ENCODE assay signal across 21 cellular contexts in genomic region chr11:19378814-19379213, GRCh38.
DNase-seq lines count a peak whose midpoint lies in the region; ATAC-seq, FAIRE-seq and TF ChIP-seq lines count a peak whose summit lies in the region.
"Had no signal": no experiment of that assay in that cellular context is flagged by ENCODE, and none has a peak within 500 bp of the region (broad histone marks: within the 10 kb centered on the region; RNA-seq: fewer than 3 reads in every experiment).

No MANE protein-coding gene starts in this region.

- peak overlapping the region; percentile 38 for H3K27ac Mint-ChIP-seq in central memory CD8-positive, alpha-beta T cell (ENCODE audit: low read depth)
- H3K27ac Mint-ChIP-seq: CD14-positive monocyte had no signal

- H3K9me3 ChIP-seq in mesenchymal stem cell (ENCODE audit: control insufficient read depth, low read length) = no peaks in the 10 kb centered on the region
- H3K9me3 ChIP-seq: A549, HAP-1, Peyer's patch had no signal

- H2AFZ ChIP-seq in mesenchymal stem cell (ENCODE audit: low read depth, low read length) = no peak overlapping the region

- no peak overlapping the region for H3K4me2 ChIP-seq in mesenchymal stem cell (ENCODE audit: low read length, poor library complexity, severe bottlenecking)
- H3K4me2 ChIP-seq: A549 had no signal

- no peaks in the 10 kb centered on the region for H3K9me3 Mint-ChIP-seq in central memory CD8-positive, alpha-beta T cell

- FAIRE-seq in GM12892 (lab: Jason Lieb, UNC) = no peak
- FAIRE-seq: A549 had no signal

- peak; percentile 55 for DNase-seq in AG10803 (ENCODE audit: low read depth)
- peak; percentile 34 for DNase-seq in HCEC 1CT
- no peak for DNase-seq in central memory CD8-positive, alpha-beta T cell (ENCODE audit: low spot score in 2 of 2)
- no peak for DNase-seq in mesenchymal stem cell
- no peak for DNase-seq in NCI-H2029 (lab: John Stamatoyannopoulos, UW)
- no peak for DNase-seq in NCI-H187 treated with DMSO at 0.1 percent for 48 hours (lab: John Stamatoyannopoulos, UW)
- DNase-seq in GM12892 (ENCODE audit: insufficient read length) = no peak
- DNase-seq: DMS79; KG1; NCI-H1048; NCI-H1436; NCI-H2029 treated with DMSO at 0.1 percent for 48 hours; NCI-H748 treated with DMSO at 0.1 percent for 48 hours; NK-92 treated with Interleukin-12 subunit alpha and Interleukin-12 subunit beta, amount 100 ng/mL, for 24 hours; Peyer's patch had no signal

- H4K91ac ChIP-seq in mesenchymal stem cell (ENCODE audit: low read length) = peak overlapping the region; percentile 34

- peak overlapping the region; percentile 1 to 71 for H3K4ac ChIP-seq in mesenchymal stem cell (ENCODE audit: low read depth in 1 of 2, low read length in 2 of 2)

- H4K8ac ChIP-seq in mesenchymal stem cell (ENCODE audit: low read length) = no peak overlapping the region

- H3K4me1 ChIP-seq in mesenchymal stem cell (ENCODE audit: control insufficient read depth, insufficient read depth, low read depth, low read length) = peaks cover 3% of the 10 kb centered on the region
- H3K4me1 ChIP-seq: HAP-1, Peyer's patch had no signal

- ATAC-seq in central memory CD8-positive, alpha-beta T cell (replicated peaks; ENCODE audit: extremely low read depth, poor library complexity, severe bottlenecking) = no peak
- no peak for ATAC-seq in HG03175 (IDR thresholded peaks at IDR 0.05; ENCODE audit: unreplicated experiment)
- ATAC-seq: A549, Right ventricle myocardium inferior had no signal

- peak overlapping the region; percentile 6 for H3K9ac ChIP-seq in mesenchymal stem cell (ENCODE audit: low read length)

- TF ChIP-seq POLR2A in GM12892 (IDR thresholded peaks at IDR 0.05; ENCODE audit: low read depth, low read length) = no peak

- no peak overlapping the region for H3K4me3 Mint-ChIP-seq in central memory CD8-positive, alpha-beta T cell
- H3K4me3 Mint-ChIP-seq: CD14-positive monocyte had no signal

- H3K27me3 Mint-ChIP-seq in central memory CD8-positive, alpha-beta T cell = peaks cover 65% of the 10 kb centered on the region

- peak overlapping the region; percentile 19 to 86 for H3K18ac ChIP-seq in mesenchymal stem cell (ENCODE audit: low read depth in 1 of 2, low read length in 2 of 2)

- no peaks in the 10 kb centered on the region for H3K79me1 ChIP-seq in mesenchymal stem cell (replicated peaks; ENCODE audit: low read length, poor library complexity, severe bottlenecking)

- peaks cover 3% of the 10 kb centered on the region for H3K36me3 Mint-ChIP-seq in central memory CD8-positive, alpha-beta T cell (ENCODE audit: insufficient read depth)
- H3K36me3 Mint-ChIP-seq: CD14-positive monocyte had no signal

- 98% methylated on average over 3 of the region's 4 CpGs for WGBS in mesenchymal stem cell

- H3K27ac ChIP-seq in mesenchymal stem cell (ENCODE audit: low read length, poor library complexity, severe bottlenecking) = no peak overlapping the region
- H3K27ac ChIP-seq: A549, Peyer's patch, SK-N-MC had no signal

- H3K4me1 Mint-ChIP-seq in central memory CD8-positive, alpha-beta T cell = no peaks in the 10 kb centered on the region
- H3K4me1 Mint-ChIP-seq: CD14-positive monocyte had no signal

- H3K27me3 ChIP-seq in mesenchymal stem cell (ENCODE audit: control insufficient read depth in 1 of 2, insufficient read depth in 1 of 2, low read length in 2 of 2) = peaks cover 0 to 6% of the 10 kb centered on the region in 2 experiments
- H3K27me3 ChIP-seq: Peyer's patch had no signal

- H3K23ac ChIP-seq in mesenchymal stem cell (ENCODE audit: low read length in 2 of 2) = no peak overlapping the region

- peak overlapping the region; percentile 11 to 88 for H2BK12ac ChIP-seq in mesenchymal stem cell (ENCODE audit: low read length in 2 of 2)

- H2AK5ac ChIP-seq in mesenchymal stem cell (ENCODE audit: low read length, severe bottlenecking) = no peak overlapping the region

- H2BK15ac ChIP-seq in mesenchymal stem cell (ENCODE audit: low read depth, poor library complexity, severe bottlenecking) = no peak overlapping the region

- H3K14ac ChIP-seq in mesenchymal stem cell (ENCODE audit: low read length in 2 of 2) = no peak overlapping the region

- no peak for TF ChIP-seq CTCF in AG10803 (conservative IDR thresholded peaks at IDR 0.05; ENCODE audit: low read length)

- H3K4me3 ChIP-seq in AG10803 (ENCODE audit: low read length) (no peak overlapping the region), mesenchymal stem cell (ENCODE audit: insufficient read depth in 1 of 2, low read depth in 1 of 2, low read length in 2 of 2) (peak overlapping the region in 1 of 2 experiments; percentile 15)
- H3K4me3 ChIP-seq: A549, HAP-1, Peyer's patch, SK-N-MC had no signal

- no peaks in the 10 kb centered on the region for H3K36me3 ChIP-seq in mesenchymal stem cell (ENCODE audit: control insufficient read depth in 1 of 2, insufficient read depth in 2 of 2, low read depth in 1 of 2, low read length in 2 of 2)
- H3K36me3 ChIP-seq: HAP-1, Peyer's patch had no signal

- H2BK120ac ChIP-seq in mesenchymal stem cell (ENCODE audit: low read depth, low read length) = peak overlapping the region; percentile 77

- no peak overlapping the region for H2BK5ac ChIP-seq in mesenchymal stem cell (ENCODE audit: low read depth, low read length, poor library complexity, severe bottlenecking)

Comparison
In these comparisons a context has a peak if more than half of its experiments do, and no peak if none do; other contexts are left out.
1. DNase-seq: peak in AG10803 (single experiment) and HCEC 1CT (single experiment); none in central memory CD8-positive, alpha-beta T cell (0 of 2), mesenchymal stem cell (single experiment), NCI-H2029 (single experiment), NCI-H187 treated with DMSO at 0.1 percent for 48 hours (single experiment) and GM12892 (single experiment).